Comparison of ENCODE assay signal across 17 cellular contexts in the genomic region with DNA sequence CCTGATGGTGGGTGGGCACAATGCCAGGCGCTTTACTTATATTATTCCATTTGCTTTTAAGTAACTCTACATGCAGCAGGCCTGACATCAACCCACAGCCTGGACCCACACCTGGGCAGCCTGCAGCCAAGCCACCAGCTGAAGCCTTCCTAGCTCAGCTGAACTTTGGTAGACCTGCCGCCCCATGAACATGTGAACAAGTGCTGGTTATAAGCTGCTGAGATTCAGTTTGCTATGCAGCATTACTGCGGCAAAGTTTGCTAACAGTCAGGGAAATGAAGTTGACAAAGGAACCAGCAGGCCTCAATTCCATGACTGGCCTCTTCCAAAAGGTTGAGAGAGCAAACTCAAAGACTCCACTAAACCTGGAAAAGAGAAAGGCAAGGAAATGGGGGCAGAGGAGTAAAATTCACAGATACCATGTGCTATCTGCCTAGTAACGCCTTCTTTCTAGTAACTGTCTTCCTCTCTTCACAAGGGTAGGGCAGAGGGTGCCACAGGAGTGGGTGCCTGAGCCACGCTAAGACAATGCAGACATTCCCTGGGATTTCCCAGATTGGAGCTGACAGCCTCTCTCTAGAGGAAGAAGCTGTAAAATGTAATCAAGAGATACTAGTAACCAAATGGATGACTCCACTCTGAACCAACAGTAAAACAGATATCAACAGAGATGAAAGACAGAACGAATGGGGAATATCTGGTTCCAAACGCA. TPM values are rescaled to one million over a fixed set of nuclear protein-coding genes. Genes with fewer than 3 reads are reported as not detected.
DNase-seq lines count a peak whose midpoint lies in the region; ATAC-seq and TF ChIP-seq lines count a peak whose summit lies in the region.
"Had no signal": no experiment of that assay in that cellular context is flagged by ENCODE, and none has a peak within 500 bp of the region (broad histone marks: within the 10 kb centered on the region; RNA-seq: fewer than 3 reads in every experiment).

No MANE protein-coding gene starts in this region.

- H3K27me3 ChIP-seq in Loucy (ENCODE audit: insufficient read depth, low read length, poor library complexity, severe bottlenecking) = no peaks in the 10 kb centered on the region

- H3F3A ChIP-seq in Loucy (ENCODE audit: low read depth) = no peaks in the 10 kb centered on the region

- H3K9me3 Mint-ChIP-seq in activated CD4-positive, alpha-beta memory T cell treated with anti-CD3 and anti-CD28 coated beads for 36 hours = no peaks in the 10 kb centered on the region
- no peaks in the 10 kb centered on the region for H3K9me3 Mint-ChIP-seq in activated CD4-positive, alpha-beta memory T cell treated with anti-CD3 and anti-CD28 coated beads, Interleukin-2, amount 10 ng/mL, durations not matched to agents 7 days and 5 days
- H3K9me3 Mint-ChIP-seq in glutamatergic neuron (ENCODE audit: unreplicated experiment) = peaks cover 5% of the 10 kb centered on the region
- H3K9me3 Mint-ChIP-seq in progenitor cell of endocrine pancreas (ENCODE audit: low read depth) = no peaks in the 10 kb centered on the region
- H3K9me3 Mint-ChIP-seq in stimulated activated memory B cell treated with anti-CD40 and anti-IgM and Interleukin-4, amounts not matched to agents 10 μg/mL and 1 μg/mL and 100 μg/mL, for 72 hours = no peaks in the 10 kb centered on the region
- H3K9me3 Mint-ChIP-seq: activated CD4-positive, alpha-beta T cell treated with anti-CD3 and anti-CD28 coated beads, Interleukin-2, amount 10 ng/mL, durations not matched to agents 24 days and 14 days; effector memory CD8-positive, alpha-beta T cell; naive B cell had no signal

- peak overlapping the region; percentile 80 for H3K9ac ChIP-seq in Loucy (ENCODE audit: low read depth, low read length, poor library complexity, severe bottlenecking)

- peaks cover 32% of the 10 kb centered on the region for H4K20me1 ChIP-seq in Loucy (ENCODE audit: insufficient read depth, low read length, poor library complexity, severe bottlenecking)

- no peaks in the 10 kb centered on the region for H3K9me3 ChIP-seq in Loucy (ENCODE audit: insufficient read depth, low read depth, low read length)

- TF ChIP-seq CTCF in Loucy (conservative IDR thresholded peaks at IDR 0.05; ENCODE audit: low read length) = no peak
- TF ChIP-seq CTCF in glutamatergic neuron (IDR thresholded peaks at IDR 0.05; ENCODE audit: partially characterized antibody, unreplicated experiment) = no peak
- no peak for TF ChIP-seq CTCF in progenitor cell of endocrine pancreas (IDR thresholded peaks at IDR 0.05; ENCODE audit: unreplicated experiment)

- intact Hi-C loops in activated CD4-positive, alpha-beta memory T cell treated with anti-CD3 and anti-CD28 coated beads for 36 hours (cut with micrococcal nuclease) = loop anchor here (10.0 kb wide), 2 partner anchors 469 to 1429 kb away; a partner anchor contains a TSS
- intact Hi-C loops in cardiac septum (cut with DNase I) = no loop called here

- H3K79me2 ChIP-seq in Loucy (ENCODE audit: insufficient read depth, low read length) = peaks cover 58% of the 10 kb centered on the region

- POLR2A ChIA-PET in activated CD4-positive, alpha-beta memory T cell treated with anti-CD3 and anti-CD28 coated beads for 36 hours (lab: Charles Lee) = no interaction called here
- POLR2A ChIA-PET in activated CD4-positive, alpha-beta memory T cell treated with anti-CD3 and anti-CD28 coated beads, Interleukin-2, amount 10 ng/mL, durations not matched to agents 7 days and 5 days (lab: Charles Lee) = no interaction called here

- no peak overlapping the region for H2AFZ ChIP-seq in Loucy (ENCODE audit: low read length)

- no peak for DNase-seq in activated CD4-positive, alpha-beta memory T cell treated with anti-CD3 and anti-CD28 coated beads for 36 hours
- DNase-seq in activated CD4-positive, alpha-beta memory T cell treated with anti-CD3 and anti-CD28 coated beads, Interleukin-2, amount 10 ng/mL, durations not matched to agents 7 days and 5 days = no peak
- DNase-seq in glutamatergic neuron (no peak), progenitor cell of endocrine pancreas (ENCODE audit: low spot score, unreplicated experiment) (no peak), NCI-H2081 treated with DMSO at 0.1 percent for 48 hours (lab: John Stamatoyannopoulos, UW) (no peak), cardiac septum (ENCODE audit: low spot score) (no peak)
- DNase-seq: activated CD4-positive, alpha-beta T cell treated with anti-CD3 and anti-CD28 coated beads, Interleukin-2, amount 10 ng/mL, durations not matched to agents 24 days and 14 days; activated effector memory CD4-positive, alpha-beta T cell treated with anti-CD3 and anti-CD28 coated beads, Interleukin-2, amount 50 U/mL, for 16 hours; DMS153; effector memory CD8-positive, alpha-beta T cell; foreskin melanocyte; naive B cell; OCI-M1; T-helper 1 cell had no signal

- ATAC-seq in stimulated activated memory B cell treated with anti-CD40 and anti-IgM and Interleukin-4, amounts not matched to agents 10 μg/mL and 1 μg/mL and 100 μg/mL, for 72 hours = no peak
- ATAC-seq: effector memory CD8-positive, alpha-beta T cell; sciatic nerve had no signal

- H3K27ac Mint-ChIP-seq in activated CD4-positive, alpha-beta memory T cell treated with anti-CD3 and anti-CD28 coated beads for 36 hours = peak overlapping the region; percentile 57
- H3K27ac Mint-ChIP-seq in activated CD4-positive, alpha-beta memory T cell treated with anti-CD3 and anti-CD28 coated beads, Interleukin-2, amount 10 ng/mL, durations not matched to agents 7 days and 5 days = no peak overlapping the region
- no peak overlapping the region for H3K27ac Mint-ChIP-seq in glutamatergic neuron (ENCODE audit: unreplicated experiment)
- peak overlapping the region; percentile 43 for H3K27ac Mint-ChIP-seq in progenitor cell of endocrine pancreas
- H3K27ac Mint-ChIP-seq in stimulated activated memory B cell treated with anti-CD40 and anti-IgM and Interleukin-4, amounts not matched to agents 10 μg/mL and 1 μg/mL and 100 μg/mL, for 72 hours = no peak overlapping the region
- H3K27ac Mint-ChIP-seq: activated CD4-positive, alpha-beta T cell treated with anti-CD3 and anti-CD28 coated beads, Interleukin-2, amount 10 ng/mL, durations not matched to agents 24 days and 14 days had no signal

- H3K4me1 Mint-ChIP-seq in activated CD4-positive, alpha-beta memory T cell treated with anti-CD3 and anti-CD28 coated beads for 36 hours (ENCODE audit: low read depth) = peaks cover 49% of the 10 kb centered on the region
- H3K4me1 Mint-ChIP-seq in activated CD4-positive, alpha-beta memory T cell treated with anti-CD3 and anti-CD28 coated beads, Interleukin-2, amount 10 ng/mL, durations not matched to agents 7 days and 5 days = peaks cover 31% of the 10 kb centered on the region
- H3K4me1 Mint-ChIP-seq in glutamatergic neuron (ENCODE audit: low read depth, unreplicated experiment) (peaks cover 21% of the 10 kb centered on the region), progenitor cell of endocrine pancreas (ENCODE audit: low read depth) (peaks cover 31% of the 10 kb centered on the region)
- H3K4me1 Mint-ChIP-seq in stimulated activated memory B cell treated with anti-CD40 and anti-IgM and Interleukin-4, amounts not matched to agents 10 μg/mL and 1 μg/mL and 100 μg/mL, for 72 hours = peaks cover 47% of the 10 kb centered on the region

- CTCF ChIA-PET in activated CD4-positive, alpha-beta memory T cell treated with anti-CD3 and anti-CD28 coated beads for 36 hours (lab: Charles Lee) = interaction anchor here (8.3 kb wide), 1 partner anchor 360 kb away, joined by 115 read pairs; no protein-coding TSS in a partner anchor
- CTCF ChIA-PET in activated CD4-positive, alpha-beta memory T cell treated with anti-CD3 and anti-CD28 coated beads, Interleukin-2, amount 10 ng/mL, durations not matched to agents 7 days and 5 days (lab: Charles Lee) = no interaction called here

- H3K4me3 Mint-ChIP-seq in activated CD4-positive, alpha-beta memory T cell treated with anti-CD3 and anti-CD28 coated beads for 36 hours = peak overlapping the region; percentile 50
- H3K4me3 Mint-ChIP-seq in activated CD4-positive, alpha-beta memory T cell treated with anti-CD3 and anti-CD28 coated beads, Interleukin-2, amount 10 ng/mL, durations not matched to agents 7 days and 5 days = no peak overlapping the region
- H3K4me3 Mint-ChIP-seq in glutamatergic neuron (ENCODE audit: unreplicated experiment) (peak overlapping the region; percentile 95), progenitor cell of endocrine pancreas (ENCODE audit: low read depth) (peak overlapping the region; percentile 91)
- no peak overlapping the region for H3K4me3 Mint-ChIP-seq in stimulated activated memory B cell treated with anti-CD40 and anti-IgM and Interleukin-4, amounts not matched to agents 10 μg/mL and 1 μg/mL and 100 μg/mL, for 72 hours

- peak overlapping the region; percentile 82 for H3K4me2 ChIP-seq in Loucy (ENCODE audit: low read depth, low read length, poor library complexity, severe bottlenecking)

- H3K36me3 Mint-ChIP-seq in activated CD4-positive, alpha-beta memory T cell treated with anti-CD3 and anti-CD28 coated beads for 36 hours = peaks cover 33% of the 10 kb centered on the region
- H3K36me3 Mint-ChIP-seq in activated CD4-positive, alpha-beta memory T cell treated with anti-CD3 and anti-CD28 coated beads, Interleukin-2, amount 10 ng/mL, durations not matched to agents 7 days and 5 days (ENCODE audit: low read depth) = peaks cover 34% of the 10 kb centered on the region
- H3K36me3 Mint-ChIP-seq in glutamatergic neuron (ENCODE audit: unreplicated experiment) = no peaks in the 10 kb centered on the region
- H3K36me3 Mint-ChIP-seq in progenitor cell of endocrine pancreas (ENCODE audit: insufficient read depth) = peaks cover 14% of the 10 kb centered on the region
- H3K36me3 Mint-ChIP-seq in stimulated activated memory B cell treated with anti-CD40 and anti-IgM and Interleukin-4, amounts not matched to agents 10 μg/mL and 1 μg/mL and 100 μg/mL, for 72 hours = peaks cover 39% of the 10 kb centered on the region

- H3K27me3 Mint-ChIP-seq in activated CD4-positive, alpha-beta memory T cell treated with anti-CD3 and anti-CD28 coated beads for 36 hours = no peaks in the 10 kb centered on the region
- no peaks in the 10 kb centered on the region for H3K27me3 Mint-ChIP-seq in activated CD4-positive, alpha-beta memory T cell treated with anti-CD3 and anti-CD28 coated beads, Interleukin-2, amount 10 ng/mL, durations not matched to agents 7 days and 5 days
- H3K27me3 Mint-ChIP-seq in glutamatergic neuron (ENCODE audit: unreplicated experiment) = no peaks in the 10 kb centered on the region
- H3K27me3 Mint-ChIP-seq in progenitor cell of endocrine pancreas = no peaks in the 10 kb centered on the region
- H3K27me3 Mint-ChIP-seq in stimulated activated memory B cell treated with anti-CD40 and anti-IgM and Interleukin-4, amounts not matched to agents 10 μg/mL and 1 μg/mL and 100 μg/mL, for 72 hours = no peaks in the 10 kb centered on the region
- H3K27me3 Mint-ChIP-seq: activated CD4-positive, alpha-beta T cell treated with anti-CD3 and anti-CD28 coated beads, Interleukin-2, amount 10 ng/mL, durations not matched to agents 24 days and 14 days; effector memory CD8-positive, alpha-beta T cell; naive B cell had no signal

- H3K36me3 ChIP-seq in Loucy (ENCODE audit: insufficient read depth, low read length) = no peaks in the 10 kb centered on the region; the same call in 1 of the 2 replicates

- no peaks in the 10 kb centered on the region for H3K9me2 ChIP-seq in Loucy (replicated peaks; ENCODE audit: low read depth, low read length)

- H3K4me3 ChIP-seq in Loucy (ENCODE audit: low read length, poor library complexity, severe bottlenecking) = peak overlapping the region; percentile 83

- H3K4me1 ChIP-seq in Loucy (ENCODE audit: insufficient read depth, low read length, poor library complexity, severe bottlenecking) = peaks cover 32% of the 10 kb centered on the region

RNA-seq across cellular contexts. Expression of a gene that starts 2.9 kb away (rescaled TPM):
- total RNA-seq in activated CD4-positive, alpha-beta memory T cell treated with anti-CD3 and anti-CD28 coated beads for 36 hours = 10 to 100 TPM; 23.9 to 28.6 TPM
- 10 to 100 TPM; 14.3 to 15.9 TPM for total RNA-seq in activated CD4-positive, alpha-beta memory T cell treated with anti-CD3 and anti-CD28 coated beads, Interleukin-2, amount 10 ng/mL, durations not matched to agents 7 days and 5 days
- total RNA-seq in glutamatergic neuron (ENCODE audit: unreplicated experiment) (62.7 TPM), progenitor cell of endocrine pancreas (100.0 and 101 TPM in 2 replicates), cardiac septum (44.9 TPM)

Comparison
In these comparisons a context has a peak if more than half of its experiments do, and no peak if none do; other contexts are left out.
1. H3K27ac Mint-ChIP-seq: peak in activated CD4-positive, alpha-beta memory T cell treated with anti-CD3 and anti-CD28 coated beads for 36 hours (single experiment) and progenitor cell of endocrine pancreas (single experiment); none in activated CD4-positive, alpha-beta memory T cell treated with anti-CD3 and anti-CD28 coated beads, Interleukin-2, amount 10 ng/mL, durations not matched to agents 7 days and 5 days (single experiment), glutamatergic neuron (single experiment) and stimulated activated memory B cell treated with anti-CD40 and anti-IgM and Interleukin-4, amounts not matched to agents 10 μg/mL and 1 μg/mL and 100 μg/mL, for 72 hours (single experiment).
2. H3K4me3 Mint-ChIP-seq: peak in activated CD4-positive, alpha-beta memory T cell treated with anti-CD3 and anti-CD28 coated beads for 36 hours (single experiment), glutamatergic neuron (single experiment) and progenitor cell of endocrine pancreas (single experiment); none in activated CD4-positive, alpha-beta memory T cell treated with anti-CD3 and anti-CD28 coated beads, Interleukin-2, amount 10 ng/mL, durations not matched to agents 7 days and 5 days (single experiment) and stimulated activated memory B cell treated with anti-CD40 and anti-IgM and Interleukin-4, amounts not matched to agents 10 μg/mL and 1 μg/mL and 100 μg/mL, for 72 hours (single experiment).